In genomic region chr17:19093684-19094075, GRCh38 we compare ENCODE assay signal across 4 cellular contexts. TPM values are rescaled to one million over a fixed set of nuclear protein-coding genes. Genes with fewer than 3 reads are reported as not detected.
"Had no signal": no experiment of that assay in that cellular context is flagged by ENCODE, and none has a peak within 500 bp of the region (broad histone marks: within the 10 kb centered on the region; RNA-seq: fewer than 3 reads in every experiment).

No MANE protein-coding gene starts in this region.

RNA-seq across cellular contexts. Expression of gene GRAPL, which starts 33.7 kb away (rescaled TPM):
- total RNA-seq: epithelial cell of proximal tubule, kidney epithelial cell, SJSA1 had no signal

RNA-seq across cellular contexts. Expression of gene GRAP, which starts 46.9 kb away (rescaled TPM):
- total RNA-seq: fibroblast of villous mesenchyme had no signal
